15 cellular contexts compared by ENCODE assay signal in genomic region chr3:47882338-47882737, GRCh38.
DNase-seq lines count a peak whose midpoint lies in the region; ATAC-seq and TF ChIP-seq lines count a peak whose summit lies in the region.
"Had no signal": no experiment of that assay in that cellular context is flagged by ENCODE, and none has a peak within 500 bp of the region (broad histone marks: within the 10 kb centered on the region; RNA-seq: fewer than 3 reads in every experiment).

No MANE protein-coding gene starts in this region.

- peaks cover 30% of the 10 kb centered on the region for H3K36me3 Mint-ChIP-seq in chondrocyte (ENCODE audit: low read depth)
- H3K36me3 Mint-ChIP-seq in osteocyte (ENCODE audit: unreplicated experiment), result peaks cover 16% of the 10 kb centered on the region

- no peaks in the 10 kb centered on the region for H3K27me3 ChIP-seq in A673 (replicated peaks; ENCODE audit: insufficient read depth, low read depth, low read length, poor library complexity)
- H3K27me3 ChIP-seq in PC-9 (ENCODE audit: insufficient read depth, low read depth), result no peaks in the 10 kb centered on the region

- peak overlapping the region; percentile 32 for H3K27ac Mint-ChIP-seq in chondrocyte (ENCODE audit: unreplicated experiment)
- no peak overlapping the region for H3K27ac Mint-ChIP-seq in osteocyte (ENCODE audit: unreplicated experiment)

- peaks cover 29% of the 10 kb centered on the region for H3K4me1 Mint-ChIP-seq in chondrocyte (ENCODE audit: low read depth)
- peaks cover 7% of the 10 kb centered on the region for H3K4me1 Mint-ChIP-seq in osteocyte (ENCODE audit: unreplicated experiment)

- intact Hi-C loops in A673 (cut with micrococcal nuclease; ENCODE audit: unreplicated experiment), result no loop called here
- intact Hi-C loops in PC-9 (cut with micrococcal nuclease; ENCODE audit: unreplicated experiment), result no loop called here

- CTCF ChIA-PET in A673 (lab: Charles Lee), result no interaction called here
- CTCF ChIA-PET in PC-9 (lab: Charles Lee), result no interaction called here

- H3K27me3 Mint-ChIP-seq in chondrocyte (ENCODE audit: low read depth) (no peaks in the 10 kb centered on the region), osteocyte (ENCODE audit: unreplicated experiment) (no peaks in the 10 kb centered on the region)

- H3K4me1 ChIP-seq in A673 (ENCODE audit: insufficient read depth, low read length, poor library complexity, severe bottlenecking), result no peaks in the 10 kb centered on the region
- no peaks in the 10 kb centered on the region for H3K4me1 ChIP-seq in PC-9 (replicated peaks; ENCODE audit: insufficient read depth)

- no peak overlapping the region for H2AFZ ChIP-seq in PC-9

- POLR2A ChIA-PET in A673 (lab: Charles Lee; ENCODE audit: low non-redundant PET), result no interaction called here
- POLR2A ChIA-PET in PC-9 (lab: Charles Lee; ENCODE audit: unreplicated experiment), result interaction anchor here (0.6 kb wide), 1 partner anchor 79 kb away, joined by 3 read pairs; no protein-coding TSS in a partner anchor

- H3K9me2 ChIP-seq in PC-9 (ENCODE audit: insufficient read depth), result no peaks in the 10 kb centered on the region

- 0 out of 2 replicates have a peak, but pooled peaks have one; percentile 6 for TF ChIP-seq CTCF in A673 (conservative IDR thresholded peaks at IDR 0.05; ENCODE audit: low read depth, low read length)
- peak; percentile 29; the same call in 1 of the 2 replicates for TF ChIP-seq CTCF in PC-9 (conservative IDR thresholded peaks at IDR 0.05)
- TF ChIP-seq CTCF in chondrocyte (IDR thresholded peaks at IDR 0.05), result peak; percentile 60
- TF ChIP-seq CTCF in osteocyte (IDR thresholded peaks at IDR 0.05), result peak; percentile 11

- BruUV-seq in A673 (replicated peaks; lab: Mats Ljungman, UMichigan), result no TSS peak
- BruUV-seq in PC-9 (replicated peaks; lab: Mats Ljungman, UMichigan), result no TSS peak

- ATAC-seq in GM21529 (IDR thresholded peaks at IDR 0.05; ENCODE audit: unreplicated experiment) (no peak), HG03280 (IDR thresholded peaks at IDR 0.05; ENCODE audit: unreplicated experiment) (no peak), GM21515 (IDR thresholded peaks at IDR 0.05; ENCODE audit: unreplicated experiment) (no peak)

- H3K27ac ChIP-seq in A673 (ENCODE audit: low read depth, low read length, poor library complexity, severe bottlenecking) (no peak overlapping the region), PC-9 (no peak overlapping the region)

- H4K20me1 ChIP-seq in PC-9 (ENCODE audit: insufficient read depth), result no peaks in the 10 kb centered on the region

- H3K4me3 ChIP-seq in A673 (ENCODE audit: low read depth, low read length, poor library complexity, severe bottlenecking) (no peak overlapping the region), PC-9 (no peak overlapping the region)

- H3K4me2 ChIP-seq in PC-9, result no peak overlapping the region

- H3K4me3 Mint-ChIP-seq in chondrocyte (ENCODE audit: unreplicated experiment) (no peak overlapping the region), osteocyte (ENCODE audit: unreplicated experiment) (no peak overlapping the region)

- no peaks in the 10 kb centered on the region for H3K36me3 ChIP-seq in A673 (ENCODE audit: insufficient read depth, low read length, poor library complexity, severe bottlenecking)
- no peaks in the 10 kb centered on the region for H3K36me3 ChIP-seq in PC-9 (ENCODE audit: low read depth)

- DNase-seq in A673 (ENCODE audit: low spot score) (no peak), PC-9 (no peak), chondrocyte (ENCODE audit: low spot score) (no peak), osteocyte (ENCODE audit: extremely low spot score, unreplicated experiment) (no peak), HuH-7.5 (ENCODE audit: low spot score) (no peak)
- DNase-seq: 8988T, C1 segment of cervical spinal cord, Karpas-422, NCI-H1417, NCI-H2081, NCI-H510A treated with DMSO at 0.1 percent for 48 hours, SIG-M5 had no signal

- no peaks in the 10 kb centered on the region for H3K79me2 ChIP-seq in PC-9 (ENCODE audit: low read depth)

- H3K9me3 Mint-ChIP-seq in chondrocyte (ENCODE audit: low read depth) (no peaks in the 10 kb centered on the region), osteocyte (ENCODE audit: unreplicated experiment) (no peaks in the 10 kb centered on the region)

- no peaks in the 10 kb centered on the region for H3F3A ChIP-seq in PC-9 (ENCODE audit: insufficient read depth, low read depth)

- H3K9me3 ChIP-seq in A673 (ENCODE audit: low read depth, low read length, poor library complexity, severe bottlenecking) (no peaks in the 10 kb centered on the region), PC-9 (ENCODE audit: insufficient read depth, low read depth) (no peaks in the 10 kb centered on the region)

Comparison
In these comparisons a context has a peak if more than half of its experiments do, and no peak if none do; other contexts are left out.
1. CTCF ChIP-seq: peak in every context shown above with its lines; median percentile 60 in chondrocyte; 29 in PC-9; 11 in osteocyte; 6 in A673.